8 cellular contexts compared by ENCODE assay signal in the genomic region with DNA sequence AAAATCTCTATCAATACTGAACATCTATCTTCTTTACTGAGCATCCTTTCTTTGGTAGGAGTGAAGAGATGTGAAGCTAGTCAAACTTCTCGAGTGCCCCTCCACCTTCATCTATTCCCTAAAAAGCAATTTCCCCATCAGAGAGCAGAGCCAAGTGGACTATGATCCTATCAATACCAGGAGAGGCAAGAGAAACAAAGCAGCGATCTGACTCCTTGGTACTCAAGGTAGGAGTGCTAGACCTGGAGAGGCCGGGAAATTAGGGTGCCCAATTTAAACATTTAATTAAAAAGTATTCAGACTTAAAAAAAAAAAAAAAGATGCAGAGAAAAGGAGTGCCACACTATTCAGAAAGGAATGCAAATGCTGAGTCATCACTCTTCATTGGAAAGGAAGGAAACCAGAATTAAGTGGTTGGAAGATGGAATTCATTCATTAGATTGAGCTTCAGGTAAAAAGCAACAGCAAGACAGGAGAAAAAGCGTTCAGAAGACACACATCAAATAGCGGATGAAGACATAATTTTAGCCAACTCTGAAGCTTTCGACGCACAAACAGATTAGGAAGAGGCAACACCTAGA. TPM values are rescaled to one million over a fixed set of nuclear protein-coding genes. Genes with fewer than 3 reads are reported as not detected.
DNase-seq lines count a peak whose midpoint lies in the region; ATAC-seq lines count a peak whose summit lies in the region.

No MANE protein-coding gene starts in this region.

- peaks cover 35% of the 10 kb centered on the region for H3K36me3 Mint-ChIP-seq in activated CD4-positive, alpha-beta T cell treated with anti-CD3 and anti-CD28 coated beads, Interleukin-2, amount 10 ng/mL, durations not matched to agents 24 days and 14 days (ENCODE audit: low read depth)
- H3K36me3 Mint-ChIP-seq in activated CD8-positive, alpha-beta T cell treated with anti-CD3 and anti-CD28 coated beads, Interleukin-2, amount 10 ng/mL, durations not matched to agents 7 days and 5 days (ENCODE audit: low read depth): peaks cover 36% of the 10 kb centered on the region

- CTCF ChIA-PET in activated CD8-positive, alpha-beta T cell treated with anti-CD3 and anti-CD28 coated beads, Interleukin-2, amount 10 ng/mL, durations not matched to agents 7 days and 5 days (lab: Charles Lee): interaction anchor here (0.6 to 1.6 kb wide), 6 partner anchors 9 to 388 kb away, joined by 3 to 7 read pairs (median 4); a partner anchor contains a TSS

- ATAC-seq in activated CD8-positive, alpha-beta T cell treated with anti-CD3 and anti-CD28 coated beads, Interleukin-2, amount 10 ng/mL, durations not matched to agents 7 days and 5 days: no peak
- no peak for ATAC-seq in stimulated activated naive CD8-positive, alpha-beta T cell treated with anti-CD3 and anti-CD28 coated beads, Interleukin-15, amount 100 ng/mL, for 72 hours
- ATAC-seq in HG02885 (IDR thresholded peaks at IDR 0.05; ENCODE audit: poor library complexity, unreplicated experiment) (no peak), HG02763 (IDR thresholded peaks at IDR 0.05; ENCODE audit: unreplicated experiment) (no peak)

- no peaks in the 10 kb centered on the region for H3K9me3 Mint-ChIP-seq in activated CD4-positive, alpha-beta T cell treated with anti-CD3 and anti-CD28 coated beads, Interleukin-2, amount 10 ng/mL, durations not matched to agents 24 days and 14 days
- no peaks in the 10 kb centered on the region for H3K9me3 Mint-ChIP-seq in activated CD8-positive, alpha-beta T cell treated with anti-CD3 and anti-CD28 coated beads, Interleukin-2, amount 10 ng/mL, durations not matched to agents 7 days and 5 days (ENCODE audit: insufficient read depth)
- peaks cover 0 to 5% of the 10 kb centered on the region in 2 donors for H3K9me3 Mint-ChIP-seq in stimulated activated naive CD8-positive, alpha-beta T cell treated with anti-CD3 and anti-CD28 coated beads, Interleukin-15, amount 100 ng/mL, for 72 hours

- no peaks in the 10 kb centered on the region for H3K27me3 Mint-ChIP-seq in activated CD4-positive, alpha-beta T cell treated with anti-CD3 and anti-CD28 coated beads, Interleukin-2, amount 10 ng/mL, durations not matched to agents 24 days and 14 days
- H3K27me3 Mint-ChIP-seq in activated CD8-positive, alpha-beta T cell treated with anti-CD3 and anti-CD28 coated beads, Interleukin-2, amount 10 ng/mL, durations not matched to agents 7 days and 5 days (ENCODE audit: low read depth): no peaks in the 10 kb centered on the region
- H3K27me3 Mint-ChIP-seq in stimulated activated naive CD8-positive, alpha-beta T cell treated with anti-CD3 and anti-CD28 coated beads, Interleukin-15, amount 100 ng/mL, for 72 hours: no peaks in the 10 kb centered on the region

- H3K4me3 ChIP-seq in iPS-11a (ENCODE audit: low read depth, low read length): peak overlapping the region; percentile 94

- H3K27ac Mint-ChIP-seq in activated CD4-positive, alpha-beta T cell treated with anti-CD3 and anti-CD28 coated beads, Interleukin-2, amount 10 ng/mL, durations not matched to agents 24 days and 14 days: peak overlapping the region; percentile 94
- peak overlapping the region; percentile 96 for H3K27ac Mint-ChIP-seq in activated CD8-positive, alpha-beta T cell treated with anti-CD3 and anti-CD28 coated beads, Interleukin-2, amount 10 ng/mL, durations not matched to agents 7 days and 5 days
- H3K27ac Mint-ChIP-seq in stimulated activated naive CD8-positive, alpha-beta T cell treated with anti-CD3 and anti-CD28 coated beads, Interleukin-15, amount 100 ng/mL, for 72 hours: peak overlapping the region in 1 of 2 donors; percentile 98

- POLR2A ChIA-PET in activated CD8-positive, alpha-beta T cell treated with anti-CD3 and anti-CD28 coated beads, Interleukin-2, amount 10 ng/mL, durations not matched to agents 7 days and 5 days (lab: Charles Lee): interaction anchor here (0.7 to 2.6 kb wide), 6 partner anchors 13 to 388 kb away, joined by 3 to 11 read pairs (median 4); a partner anchor contains a TSS

- peak; percentile 54 for DNase-seq in activated CD4-positive, alpha-beta T cell treated with anti-CD3 and anti-CD28 coated beads, Interleukin-2, amount 10 ng/mL, durations not matched to agents 24 days and 14 days
- DNase-seq in activated CD4-positive, alpha-beta T cell treated with anti-CD3 and anti-CD28 coated beads for 1 hour: no peak
- DNase-seq in activated CD8-positive, alpha-beta T cell treated with anti-CD3 and anti-CD28 coated beads, Interleukin-2, amount 10 ng/mL, durations not matched to agents 7 days and 5 days: no peak
- DNase-seq in stimulated activated naive CD8-positive, alpha-beta T cell treated with anti-CD3 and anti-CD28 coated beads, Interleukin-15, amount 100 ng/mL, for 72 hours: no peak
- DNase-seq in foreskin melanocyte: no peak

- H3K4me3 Mint-ChIP-seq in activated CD4-positive, alpha-beta T cell treated with anti-CD3 and anti-CD28 coated beads, Interleukin-2, amount 10 ng/mL, durations not matched to agents 24 days and 14 days: peak overlapping the region; percentile 90
- peak overlapping the region; percentile 93 for H3K4me3 Mint-ChIP-seq in activated CD8-positive, alpha-beta T cell treated with anti-CD3 and anti-CD28 coated beads, Interleukin-2, amount 10 ng/mL, durations not matched to agents 7 days and 5 days
- peak overlapping the region; percentile 98 to 99 for H3K4me3 Mint-ChIP-seq in stimulated activated naive CD8-positive, alpha-beta T cell treated with anti-CD3 and anti-CD28 coated beads, Interleukin-15, amount 100 ng/mL, for 72 hours

- peaks cover 49% of the 10 kb centered on the region for H3K4me1 Mint-ChIP-seq in activated CD4-positive, alpha-beta T cell treated with anti-CD3 and anti-CD28 coated beads, Interleukin-2, amount 10 ng/mL, durations not matched to agents 24 days and 14 days
- peaks cover 48% of the 10 kb centered on the region for H3K4me1 Mint-ChIP-seq in activated CD8-positive, alpha-beta T cell treated with anti-CD3 and anti-CD28 coated beads, Interleukin-2, amount 10 ng/mL, durations not matched to agents 7 days and 5 days (ENCODE audit: low read depth)
- peaks cover 52% of the 10 kb centered on the region for H3K4me1 Mint-ChIP-seq in stimulated activated naive CD8-positive, alpha-beta T cell treated with anti-CD3 and anti-CD28 coated beads, Interleukin-15, amount 100 ng/mL, for 72 hours

- intact Hi-C loops in activated CD4-positive, alpha-beta T cell treated with anti-CD3 and anti-CD28 coated beads, Interleukin-2, amount 10 ng/mL, durations not matched to agents 24 days and 14 days (cut with micrococcal nuclease): loop anchor here (2.0 to 10.0 kb wide), 7 partner anchors 14 to 1260 kb away; a partner anchor contains a TSS

RNA-seq across cellular contexts. Expression of a gene that starts 1.5 kb away (rescaled TPM):
- total RNA-seq in activated CD4-positive, alpha-beta T cell treated with anti-CD3 and anti-CD28 coated beads, Interleukin-2, amount 10 ng/mL, durations not matched to agents 24 days and 14 days: 212 and 218 TPM in 2 replicates
- total RNA-seq in activated CD8-positive, alpha-beta T cell treated with anti-CD3 and anti-CD28 coated beads, Interleukin-2, amount 10 ng/mL, durations not matched to agents 7 days and 5 days: 100 to 1,000 TPM; 173 to 177 TPM

RNA-seq across cellular contexts. Expression of a gene that starts 52.7 kb away (rescaled TPM):
- 137 TPM in 2 replicates for total RNA-seq in activated CD4-positive, alpha-beta T cell treated with anti-CD3 and anti-CD28 coated beads, Interleukin-2, amount 10 ng/mL, durations not matched to agents 24 days and 14 days
- 100 to 1,000 TPM; 166 TPM for total RNA-seq in activated CD8-positive, alpha-beta T cell treated with anti-CD3 and anti-CD28 coated beads, Interleukin-2, amount 10 ng/mL, durations not matched to agents 7 days and 5 days

RNA-seq across cellular contexts. Expression of a gene that starts 56.0 kb away (rescaled TPM):
- total RNA-seq in activated CD4-positive, alpha-beta T cell treated with anti-CD3 and anti-CD28 coated beads, Interleukin-2, amount 10 ng/mL, durations not matched to agents 24 days and 14 days: 27.7 and 29.1 TPM in 2 replicates
- 10 to 100 TPM; 14.2 to 14.7 TPM for total RNA-seq in activated CD8-positive, alpha-beta T cell treated with anti-CD3 and anti-CD28 coated beads, Interleukin-2, amount 10 ng/mL, durations not matched to agents 7 days and 5 days
